7 cellular contexts compared by ENCODE assay signal in the genomic region with DNA sequence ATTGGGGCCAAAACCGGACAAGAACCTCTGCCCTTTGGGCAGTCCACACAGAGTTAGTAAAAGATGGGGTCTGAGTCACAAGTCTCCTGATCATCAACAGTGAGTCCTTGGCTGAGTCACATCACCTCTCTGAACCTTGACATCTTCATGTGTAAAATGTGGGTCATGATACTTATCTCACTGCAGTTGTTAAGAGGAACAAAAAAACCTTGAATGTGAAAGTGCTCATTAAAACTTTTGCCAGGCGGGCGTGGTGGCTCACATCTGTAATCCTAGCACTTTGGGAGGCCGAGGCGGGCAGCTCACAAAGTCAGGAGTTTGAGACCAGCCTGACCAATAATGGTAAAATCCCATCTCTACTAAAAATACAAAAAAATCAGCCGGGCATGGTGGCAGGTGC. TPM values are rescaled to one million over a fixed set of nuclear protein-coding genes. Genes with fewer than 3 reads are reported as not detected.
A peak's percentile ranks its signal among the peaks of the same experiment; 100 is the strongest.
DNase-seq lines count a peak whose midpoint lies in the region; ATAC-seq and TF ChIP-seq lines count a peak whose summit lies in the region.
"Had no signal": no experiment of that assay in that cellular context is flagged by ENCODE, and none has a peak within 500 bp of the region (broad histone marks: within the 10 kb centered on the region; RNA-seq: fewer than 3 reads in every experiment).

No MANE protein-coding gene starts in this region.

- peak; percentile 98 for ATAC-seq in activated CD4-positive, alpha-beta T cell treated with anti-CD3 and anti-CD28 coated beads for 36 hours

- H3K27me3 Mint-ChIP-seq in activated CD4-positive, alpha-beta T cell treated with anti-CD3 and anti-CD28 coated beads for 36 hours = no peaks in the 10 kb centered on the region

- H3K4me3 Mint-ChIP-seq in activated CD4-positive, alpha-beta T cell treated with anti-CD3 and anti-CD28 coated beads for 36 hours = no peak overlapping the region

- H3K4me1 ChIP-seq in testis = no peaks in the 10 kb centered on the region

- no peak overlapping the region for H3K27ac ChIP-seq in testis

- in situ Hi-C loops in astrocyte of the spinal cord (cut with HindIII; ENCODE audit: low sequenced_read_pairs) = no loop called here

- peak; percentile 51 for DNase-seq in activated CD4-positive, alpha-beta T cell treated with anti-CD3 and anti-CD28 coated beads for 36 hours
- no peak for DNase-seq in activated CD4-positive, alpha-beta T cell treated with anti-CD3 and anti-CD28 coated beads for 1 hour
- DNase-seq in astrocyte of the spinal cord (ENCODE audit: low read depth, low spot score) (peak; percentile 32), testis (no peak), GM19238 (ENCODE audit: insufficient read length, low spot score) (no peak)
- peak; percentile 49 for DNase-seq in stimulated activated CD8-positive, alpha-beta memory T cell treated with anti-CD3 and anti-CD28 coated beads, Interleukin-4, amount 100 ng/mL, for 48 hours
- DNase-seq: RPMI8226 had no signal

- no peaks in the 10 kb centered on the region for H3K36me3 Mint-ChIP-seq in activated CD4-positive, alpha-beta T cell treated with anti-CD3 and anti-CD28 coated beads for 36 hours (ENCODE audit: low read depth)

- no peaks in the 10 kb centered on the region for H3K36me3 ChIP-seq in testis (ENCODE audit: low read depth, missing control alignments)

- H3K27me3 ChIP-seq in testis = no peaks in the 10 kb centered on the region

- CTCF ChIA-PET in activated CD4-positive, alpha-beta T cell treated with anti-CD3 and anti-CD28 coated beads for 36 hours (lab: Charles Lee) = interaction anchor here (0.7 to 1.5 kb wide), 4 partner anchors 10 to 95 kb away, joined by 3 to 5 read pairs (median 3); no protein-coding TSS in a partner anchor

- peaks cover 17% of the 10 kb centered on the region for H3K4me1 Mint-ChIP-seq in activated CD4-positive, alpha-beta T cell treated with anti-CD3 and anti-CD28 coated beads for 36 hours

- 85 to 91% methylated on average over 6 of the region's 6 CpGs for WGBS in testis, 2 donors

- no peak for TF ChIP-seq POLR2A in testis (IDR thresholded peaks at IDR 0.05)

- intact Hi-C loops in activated CD4-positive, alpha-beta T cell treated with anti-CD3 and anti-CD28 coated beads for 36 hours (cut with DNase I, micrococcal nuclease) = loop anchor here in 1 of 2 experiments (1.0 kb wide), 1 partner anchor 24 kb away; no protein-coding TSS in a partner anchor
- intact Hi-C loops in testis (cut with DNase I; ENCODE audit: low total_unique reads) = no loop called here

- TF ChIP-seq CTCF in astrocyte of the spinal cord (IDR thresholded peaks at IDR 0.05; ENCODE audit: low read depth, low read length) = no peak
- TF ChIP-seq CTCF in testis (IDR thresholded peaks at IDR 0.05) = no peak

- no peaks in the 10 kb centered on the region for H3K9me3 Mint-ChIP-seq in activated CD4-positive, alpha-beta T cell treated with anti-CD3 and anti-CD28 coated beads for 36 hours (ENCODE audit: low read depth)

- H3K4me3 ChIP-seq in astrocyte of the spinal cord (ENCODE audit: low read depth, low read length) (no peak overlapping the region), testis (no peak overlapping the region)

- H3K9me3 ChIP-seq in testis = no peaks in the 10 kb centered on the region

- POLR2A ChIA-PET in activated CD4-positive, alpha-beta T cell treated with anti-CD3 and anti-CD28 coated beads for 36 hours (lab: Charles Lee) = no interaction called here

- H3K27ac Mint-ChIP-seq in activated CD4-positive, alpha-beta T cell treated with anti-CD3 and anti-CD28 coated beads for 36 hours = peak overlapping the region; percentile 63

RNA-seq across cellular contexts. Expression of gene S100A16, which starts 15.7 kb away (rescaled TPM):
- not detected for total RNA-seq in activated CD4-positive, alpha-beta T cell treated with anti-CD3 and anti-CD28 coated beads for 36 hours
- total RNA-seq in testis = 100 to 1,000 TPM; 158 to 171 TPM
- polyA plus RNA-seq in testis (ENCODE audit: insufficient read depth, low read depth, low replicate concordance) = 126 TPM

RNA-seq across cellular contexts. Expression of gene S100A14, which starts 18.9 kb away (rescaled TPM):
- under 1 TPM; 0.14 to 0.34 TPM for total RNA-seq in activated CD4-positive, alpha-beta T cell treated with anti-CD3 and anti-CD28 coated beads for 36 hours
- not detected for total RNA-seq in testis
- polyA plus RNA-seq in testis (ENCODE audit: insufficient read depth, low read depth, low replicate concordance) = 1.6 TPM

RNA-seq across cellular contexts. Expression of gene S100A13, which starts 30.1 kb away (rescaled TPM):
- 1 to 10 TPM; 5.4 TPM for total RNA-seq in activated CD4-positive, alpha-beta T cell treated with anti-CD3 and anti-CD28 coated beads for 36 hours
- total RNA-seq in testis = 10 to 100 TPM; 54.2 to 78.2 TPM
- 90.9 TPM for polyA plus RNA-seq in testis (ENCODE audit: insufficient read depth, low read depth, low replicate concordance)

RNA-seq across cellular contexts. Expression of gene S100A1, which starts 31.0 kb away (rescaled TPM):
- total RNA-seq in activated CD4-positive, alpha-beta T cell treated with anti-CD3 and anti-CD28 coated beads for 36 hours = not detected
- total RNA-seq in testis = 10 to 100 TPM in 1 of 2 donors, 1 to 10 TPM in 1; 8.2 to 24.0 TPM
- 29.8 TPM for polyA plus RNA-seq in testis (ENCODE audit: insufficient read depth, low read depth, low replicate concordance)

RNA-seq across cellular contexts. Expression of gene S100A2, which starts 31.6 kb away (rescaled TPM):
- total RNA-seq in activated CD4-positive, alpha-beta T cell treated with anti-CD3 and anti-CD28 coated beads for 36 hours = 1 to 10 TPM; 3.3 to 7.0 TPM
- total RNA-seq in testis = 1 to 10 TPM; 1.9 to 9.6 TPM
- 1.9 TPM for polyA plus RNA-seq in testis (ENCODE audit: insufficient read depth, low read depth, low replicate concordance)

Comparison
In these comparisons a context has a peak if more than half of its experiments do, and no peak if none do; other contexts are left out.
1. DNase-seq: peak in activated CD4-positive, alpha-beta T cell treated with anti-CD3 and anti-CD28 coated beads for 36 hours (single experiment), astrocyte of the spinal cord (single experiment) and stimulated activated CD8-positive, alpha-beta memory T cell treated with anti-CD3 and anti-CD28 coated beads, Interleukin-4, amount 100 ng/mL, for 48 hours (single experiment); none in activated CD4-positive, alpha-beta T cell treated with anti-CD3 and anti-CD28 coated beads for 1 hour (single experiment), testis (single experiment) and GM19238 (single experiment).
2. RNA of gene S100A16, which starts 15.7 kb away (total RNA-seq): 158 to 171 TPM in testis; not detected in activated CD4-positive, alpha-beta T cell treated with anti-CD3 and anti-CD28 coated beads for 36 hours; every median in the first group is over 100 times any median in the second.
3. RNA of gene S100A13, which starts 30.1 kb away (total RNA-seq): 54.2 to 78.2 TPM in testis; 5.4 TPM in activated CD4-positive, alpha-beta T cell treated with anti-CD3 and anti-CD28 coated beads for 36 hours; every median in the first group is over 4 times any median in the second.